Comparison of ENCODE assay signal across 8 cellular contexts in genomic region chr12:45729233-45730115, GRCh38. TPM values are rescaled to one million over a fixed set of nuclear protein-coding genes. Genes with fewer than 3 reads are reported as not detected.
DNase-seq lines count a peak whose midpoint lies in the region; ATAC-seq and TF ChIP-seq lines count a peak whose summit lies in the region.

Gene ARID2, plus strand, starts transcription at chr12:45729706. Its CDS starts 131 bp downstream, at chr12:45729837.

- ATAC-seq in HG02885 (IDR thresholded peaks at IDR 0.05; ENCODE audit: poor library complexity, unreplicated experiment) = peak; percentile 17
- ATAC-seq in left lobe of liver = peak; percentile 36

- DNase-seq in NCI-H1436 (lab: John Stamatoyannopoulos, UW) = peak; percentile 21
- no peak for DNase-seq in NCI-H1436 treated with DMSO at 0.1 percent for 48 hours (lab: John Stamatoyannopoulos, UW)
- peak; percentile 52 for DNase-seq in NCI-H2196 (lab: John Stamatoyannopoulos, UW; ENCODE audit: unreplicated experiment)
- peak; percentile 75 for DNase-seq in activated CD4-positive, alpha-beta T cell treated with anti-CD3 and anti-CD28 coated beads for 48 hours
- peak; percentile 82 for DNase-seq in coronary artery (ENCODE audit: low spot score)
- peak; percentile 78 for DNase-seq in left lobe of liver (ENCODE audit: low spot score)
- peak; percentile 64 for DNase-seq in stimulated activated CD4-positive, alpha-beta T cell treated with anti-CD3 and anti-CD28 coated beads, Interleukin-1b, Interleukin-23, amount 100 ng/mL, for 48 hours

- TF ChIP-seq CTCF in coronary artery (IDR thresholded peaks at IDR 0.05) = no peak

- peak within 1 kb of the TSS; percentile 94 to 100 for H3K27ac ChIP-seq in coronary artery

- peak within 1 kb of the TSS; percentile 93 for H3K4me3 ChIP-seq in coronary artery

RNA-seq across cellular contexts. Expression of gene ARID2, which starts in this region (rescaled TPM):
- 9.4 TPM for total RNA-seq in left lobe of liver
